1 cellular context compared by ENCODE assay signal in the genomic region with DNA sequence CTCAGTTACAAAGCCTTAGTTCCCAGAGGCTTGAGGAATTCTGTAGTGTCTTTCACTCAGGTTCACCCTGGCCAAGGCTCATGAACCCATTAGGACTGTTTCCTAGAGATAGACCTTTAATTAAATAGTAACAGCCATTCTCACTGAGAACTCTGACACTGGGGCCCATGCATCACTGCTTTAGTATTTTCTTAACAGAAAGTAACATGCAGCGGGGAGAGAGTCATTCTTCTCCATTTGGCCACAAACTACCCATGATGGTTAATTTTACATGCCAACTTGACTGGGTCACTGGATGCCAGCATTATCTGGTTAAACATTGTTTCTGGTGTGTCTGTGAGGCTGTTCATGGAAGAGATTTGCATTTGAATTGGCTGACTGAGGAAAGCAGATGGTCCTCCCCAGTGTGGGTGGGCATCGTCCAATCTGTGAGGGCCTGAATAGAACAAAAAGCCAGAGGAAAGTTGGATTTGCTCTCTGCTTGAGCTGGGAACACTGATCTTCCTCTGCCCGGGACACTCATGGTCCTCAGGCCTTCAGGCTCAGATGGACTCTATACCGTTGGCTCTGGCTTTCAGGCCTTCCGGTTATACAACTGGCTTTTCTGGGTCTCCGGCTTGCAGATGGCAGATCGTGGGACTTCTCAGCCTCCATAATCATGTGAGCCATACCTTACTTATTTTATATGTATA.
TF ChIP-seq lines count a peak whose summit lies in the region.

No MANE protein-coding gene starts in this region.

TF ChIP-seq in HepG2, 621 proteins besides CTCF, POLR2A, EP300 and RAD21:
- TF ChIP-seq, protein P1, sequence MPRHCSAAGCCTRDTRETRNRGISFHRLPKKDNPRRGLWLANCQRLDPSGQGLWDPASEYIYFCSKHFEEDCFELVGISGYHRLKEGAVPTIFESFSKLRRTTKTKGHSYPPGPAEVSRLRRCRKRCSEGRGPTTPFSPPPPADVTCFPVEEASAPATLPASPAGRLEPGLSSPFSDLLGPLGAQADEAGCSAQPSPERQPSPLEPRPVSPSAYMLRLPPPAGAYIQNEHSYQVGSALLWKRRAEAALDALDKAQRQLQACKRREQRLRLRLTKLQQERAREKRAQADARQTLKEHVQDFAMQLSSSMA (CRISPR knock-in tag; IDR thresholded peaks at IDR 0.05) = no peak
- TF ChIP-seq, protein P2, sequence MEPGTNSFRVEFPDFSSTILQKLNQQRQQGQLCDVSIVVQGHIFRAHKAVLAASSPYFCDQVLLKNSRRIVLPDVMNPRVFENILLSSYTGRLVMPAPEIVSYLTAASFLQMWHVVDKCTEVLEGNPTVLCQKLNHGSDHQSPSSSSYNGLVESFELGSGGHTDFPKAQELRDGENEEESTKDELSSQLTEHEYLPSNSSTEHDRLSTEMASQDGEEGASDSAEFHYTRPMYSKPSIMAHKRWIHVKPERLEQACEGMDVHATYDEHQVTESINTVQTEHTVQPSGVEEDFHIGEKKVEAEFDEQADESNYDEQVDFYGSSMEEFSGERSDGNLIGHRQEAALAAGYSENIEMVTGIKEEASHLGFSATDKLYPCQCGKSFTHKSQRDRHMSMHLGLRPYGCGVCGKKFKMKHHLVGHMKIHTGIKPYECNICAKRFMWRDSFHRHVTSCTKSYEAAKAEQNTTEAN (CRISPR knock-in tag; conservative IDR thresholded peaks at IDR 0.05) = no peak
- TF ChIP-seq RBAK (CRISPR knock-in tag; IDR thresholded peaks at IDR 0.05) = no peak
- no peak for TF ChIP-seq STAG1 (CRISPR knock-in tag; IDR thresholded peaks at IDR 0.05)
- no peak for TF ChIP-seq KLF6 (CRISPR knock-in tag; IDR thresholded peaks at IDR 0.05)
- no peak for TF ChIP-seq ONECUT2 (CRISPR knock-in tag; IDR thresholded peaks at IDR 0.05)
- TF ChIP-seq ZNF790 (CRISPR knock-in tag; IDR thresholded peaks at IDR 0.05; ENCODE audit: borderline replicate concordance) = no peak
- no peak for TF ChIP-seq ZNF230 (CRISPR knock-in tag; IDR thresholded peaks at IDR 0.05)
- TF ChIP-seq, protein P3, sequence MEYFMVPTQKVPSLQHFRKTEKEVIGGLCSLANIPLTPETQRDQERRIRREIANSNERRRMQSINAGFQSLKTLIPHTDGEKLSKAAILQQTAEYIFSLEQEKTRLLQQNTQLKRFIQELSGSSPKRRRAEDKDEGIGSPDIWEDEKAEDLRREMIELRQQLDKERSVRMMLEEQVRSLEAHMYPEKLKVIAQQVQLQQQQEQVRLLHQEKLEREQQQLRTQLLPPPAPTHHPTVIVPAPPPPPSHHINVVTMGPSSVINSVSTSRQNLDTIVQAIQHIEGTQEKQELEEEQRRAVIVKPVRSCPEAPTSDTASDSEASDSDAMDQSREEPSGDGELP (IDR thresholded peaks at IDR 0.05; ENCODE audit: borderline replicate concordance, low read depth) = no peak
- TF ChIP-seq, protein P4, sequence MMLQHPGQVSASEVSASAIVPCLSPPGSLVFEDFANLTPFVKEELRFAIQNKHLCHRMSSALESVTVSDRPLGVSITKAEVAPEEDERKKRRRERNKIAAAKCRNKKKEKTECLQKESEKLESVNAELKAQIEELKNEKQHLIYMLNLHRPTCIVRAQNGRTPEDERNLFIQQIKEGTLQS (CRISPR knock-in tag; IDR thresholded peaks at IDR 0.05) = no peak
- no peak for TF ChIP-seq HDAC6 (IDR thresholded peaks at IDR 0.05; ENCODE audit: low read depth, low read length)
- TF ChIP-seq, protein P5, sequence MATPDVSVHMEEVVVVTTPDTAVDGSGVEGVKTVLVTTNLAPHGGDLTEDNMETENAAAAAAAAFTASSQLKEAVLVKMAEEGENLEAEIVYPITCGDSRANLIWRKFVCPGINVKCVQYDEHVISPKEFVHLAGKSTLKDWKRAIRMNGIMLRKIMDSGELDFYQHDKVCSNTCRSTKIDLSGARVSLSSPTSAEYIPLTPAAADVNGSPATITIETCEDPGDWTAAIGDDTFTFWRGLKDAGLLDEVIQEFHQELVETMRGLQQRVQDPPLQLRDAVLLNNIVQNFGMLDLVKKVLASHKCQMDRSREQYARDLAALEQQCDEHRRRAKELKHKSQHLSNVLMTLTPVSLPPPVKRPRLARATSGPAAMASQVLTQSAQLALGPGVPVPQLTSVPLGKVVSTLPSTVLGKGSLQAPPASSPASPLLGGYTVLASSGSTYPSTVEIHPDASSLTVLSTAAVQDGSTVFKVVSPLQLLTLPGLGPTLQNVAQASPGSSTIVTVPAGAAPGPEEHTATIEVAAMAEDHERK (CRISPR knock-in tag; IDR thresholded peaks at IDR 0.05; ENCODE audit: low read depth) = no peak
- TF ChIP-seq, protein P6, sequence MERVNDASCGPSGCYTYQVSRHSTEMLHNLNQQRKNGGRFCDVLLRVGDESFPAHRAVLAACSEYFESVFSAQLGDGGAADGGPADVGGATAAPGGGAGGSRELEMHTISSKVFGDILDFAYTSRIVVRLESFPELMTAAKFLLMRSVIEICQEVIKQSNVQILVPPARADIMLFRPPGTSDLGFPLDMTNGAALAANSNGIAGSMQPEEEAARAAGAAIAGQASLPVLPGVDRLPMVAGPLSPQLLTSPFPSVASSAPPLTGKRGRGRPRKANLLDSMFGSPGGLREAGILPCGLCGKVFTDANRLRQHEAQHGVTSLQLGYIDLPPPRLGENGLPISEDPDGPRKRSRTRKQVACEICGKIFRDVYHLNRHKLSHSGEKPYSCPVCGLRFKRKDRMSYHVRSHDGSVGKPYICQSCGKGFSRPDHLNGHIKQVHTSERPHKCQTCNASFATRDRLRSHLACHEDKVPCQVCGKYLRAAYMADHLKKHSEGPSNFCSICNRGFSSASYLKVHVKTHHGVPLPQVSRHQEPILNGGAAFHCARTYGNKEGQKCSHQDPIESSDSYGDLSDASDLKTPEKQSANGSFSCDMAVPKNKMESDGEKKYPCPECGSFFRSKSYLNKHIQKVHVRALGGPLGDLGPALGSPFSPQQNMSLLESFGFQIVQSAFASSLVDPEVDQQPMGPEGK (CRISPR knock-in tag; IDR thresholded peaks at IDR 0.05) = no peak
- no peak for TF ChIP-seq ZMYM2 (CRISPR knock-in tag; IDR thresholded peaks at IDR 0.05)
- TF ChIP-seq, protein P7, sequence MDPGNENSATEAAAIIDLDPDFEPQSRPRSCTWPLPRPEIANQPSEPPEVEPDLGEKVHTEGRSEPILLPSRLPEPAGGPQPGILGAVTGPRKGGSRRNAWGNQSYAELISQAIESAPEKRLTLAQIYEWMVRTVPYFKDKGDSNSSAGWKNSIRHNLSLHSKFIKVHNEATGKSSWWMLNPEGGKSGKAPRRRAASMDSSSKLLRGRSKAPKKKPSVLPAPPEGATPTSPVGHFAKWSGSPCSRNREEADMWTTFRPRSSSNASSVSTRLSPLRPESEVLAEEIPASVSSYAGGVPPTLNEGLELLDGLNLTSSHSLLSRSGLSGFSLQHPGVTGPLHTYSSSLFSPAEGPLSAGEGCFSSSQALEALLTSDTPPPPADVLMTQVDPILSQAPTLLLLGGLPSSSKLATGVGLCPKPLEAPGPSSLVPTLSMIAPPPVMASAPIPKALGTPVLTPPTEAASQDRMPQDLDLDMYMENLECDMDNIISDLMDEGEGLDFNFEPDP (CRISPR knock-in tag; conservative IDR thresholded peaks at IDR 0.05) = no peak
- TF ChIP-seq CENPX (CRISPR knock-in tag; IDR thresholded peaks at IDR 0.05) = no peak
- TF ChIP-seq MED1 (CRISPR knock-in tag; IDR thresholded peaks at IDR 0.05) = no peak
TF ChIP-seq in HepG2: peak in this region for 0.
